Comparison of ENCODE assay signal across 1 cellular context in the genomic region with DNA sequence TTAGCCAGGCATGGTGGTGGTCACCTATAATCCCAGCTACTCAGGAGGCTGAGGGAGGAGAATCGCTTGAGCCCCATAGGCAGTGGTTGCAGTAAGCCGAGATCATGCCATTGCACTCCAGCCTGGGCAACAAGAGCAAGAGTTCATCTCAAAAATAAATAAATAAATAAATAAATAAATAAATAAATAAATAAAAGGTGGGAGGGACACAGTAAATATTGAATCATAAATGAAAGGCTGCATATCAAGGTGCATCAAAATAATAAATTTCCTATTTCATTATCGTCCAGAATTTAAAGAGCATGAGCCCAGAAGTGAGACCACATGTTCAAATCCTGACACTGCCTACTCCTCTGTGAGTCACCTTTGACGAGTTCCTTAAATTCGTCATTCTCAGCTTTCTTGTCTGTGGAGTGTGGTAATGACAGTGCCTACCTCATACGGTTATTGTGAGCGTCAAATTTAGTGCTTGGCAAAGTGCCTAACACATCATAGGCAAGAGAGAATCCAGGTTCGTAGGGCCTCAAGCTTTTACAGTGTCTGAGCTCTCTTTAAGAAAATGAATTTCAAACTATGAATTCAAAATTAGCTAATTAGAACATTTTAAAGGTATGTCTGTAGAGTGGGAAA.
TF ChIP-seq lines count a peak whose summit lies in the region.

No MANE protein-coding gene starts in this region.

TF ChIP-seq in WTC11, 78 proteins besides CTCF, POLR2A, EP300 and RAD21:
- TF ChIP-seq, protein P1, sequence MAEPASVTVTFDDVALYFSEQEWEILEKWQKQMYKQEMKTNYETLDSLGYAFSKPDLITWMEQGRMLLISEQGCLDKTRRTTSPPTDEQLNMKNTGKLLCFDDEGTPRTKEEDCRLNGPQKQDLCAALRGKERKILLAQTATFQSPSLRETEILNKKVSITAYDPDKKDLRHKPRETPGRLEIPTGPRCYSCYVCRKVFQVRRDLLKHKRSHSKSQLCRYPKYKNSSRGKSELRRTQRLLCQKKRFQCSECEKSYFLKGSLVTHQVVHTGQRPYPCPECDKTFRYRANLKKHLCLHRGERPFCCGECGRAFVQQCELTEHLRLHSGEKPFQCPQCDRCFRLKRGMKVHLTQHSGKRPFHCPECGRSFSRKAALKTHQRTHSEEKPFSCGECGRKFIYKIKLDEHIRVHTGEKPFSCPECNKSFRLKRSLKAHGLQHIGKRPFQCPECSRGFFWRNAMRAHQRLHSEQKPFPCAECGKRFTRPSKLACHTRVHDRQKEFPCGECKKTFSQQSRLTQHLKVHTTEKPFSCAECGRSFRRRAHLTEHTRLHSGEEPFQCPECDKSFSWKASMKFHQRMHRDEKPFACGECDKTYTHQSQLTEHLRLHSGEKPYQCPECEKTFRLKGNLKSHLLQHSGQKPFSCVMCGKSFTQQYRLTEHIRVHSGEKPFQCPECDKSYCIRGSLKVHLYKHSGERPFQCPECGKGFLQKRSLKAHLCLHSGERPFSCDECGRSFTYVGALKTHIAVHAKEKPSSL (CRISPR knock-in tag; conservative IDR thresholded peaks at IDR 0.05): no peak
- no peak for TF ChIP-seq E2F1 (CRISPR knock-in tag; IDR thresholded peaks at IDR 0.05)
- no peak for TF ChIP-seq TCF7 (CRISPR knock-in tag; IDR thresholded peaks at IDR 0.05; ENCODE audit: low read depth)
- TF ChIP-seq ZBTB21 (CRISPR knock-in tag; IDR thresholded peaks at IDR 0.05; ENCODE audit: borderline replicate concordance): no peak
- TF ChIP-seq, protein P2, sequence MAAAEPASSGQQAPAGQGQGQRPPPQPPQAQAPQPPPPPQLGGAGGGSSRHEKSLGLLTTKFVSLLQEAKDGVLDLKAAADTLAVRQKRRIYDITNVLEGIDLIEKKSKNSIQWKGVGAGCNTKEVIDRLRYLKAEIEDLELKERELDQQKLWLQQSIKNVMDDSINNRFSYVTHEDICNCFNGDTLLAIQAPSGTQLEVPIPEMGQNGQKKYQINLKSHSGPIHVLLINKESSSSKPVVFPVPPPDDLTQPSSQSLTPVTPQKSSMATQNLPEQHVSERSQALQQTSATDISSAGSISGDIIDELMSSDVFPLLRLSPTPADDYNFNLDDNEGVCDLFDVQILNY (CRISPR knock-in tag; IDR thresholded peaks at IDR 0.05): no peak
- TF ChIP-seq MXD4 (CRISPR knock-in tag; IDR thresholded peaks at IDR 0.05; ENCODE audit: borderline replicate concordance): no peak
- TF ChIP-seq FOXJ3 (CRISPR knock-in tag; IDR thresholded peaks at IDR 0.05; ENCODE audit: borderline replicate concordance): no peak
- TF ChIP-seq CDX4 (CRISPR knock-in tag; IDR thresholded peaks at IDR 0.05; ENCODE audit: borderline replicate concordance): no peak
- TF ChIP-seq, protein P3, sequence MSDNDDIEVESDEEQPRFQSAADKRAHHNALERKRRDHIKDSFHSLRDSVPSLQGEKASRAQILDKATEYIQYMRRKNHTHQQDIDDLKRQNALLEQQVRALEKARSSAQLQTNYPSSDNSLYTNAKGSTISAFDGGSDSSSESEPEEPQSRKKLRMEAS (CRISPR knock-in tag; IDR thresholded peaks at IDR 0.05): no peak
- no peak for TF ChIP-seq SMAD3 (CRISPR knock-in tag; IDR thresholded peaks at IDR 0.05; ENCODE audit: borderline replicate concordance)
- no peak for TF ChIP-seq ZNF121 (CRISPR knock-in tag; IDR thresholded peaks at IDR 0.05)
- TF ChIP-seq, protein P4, sequence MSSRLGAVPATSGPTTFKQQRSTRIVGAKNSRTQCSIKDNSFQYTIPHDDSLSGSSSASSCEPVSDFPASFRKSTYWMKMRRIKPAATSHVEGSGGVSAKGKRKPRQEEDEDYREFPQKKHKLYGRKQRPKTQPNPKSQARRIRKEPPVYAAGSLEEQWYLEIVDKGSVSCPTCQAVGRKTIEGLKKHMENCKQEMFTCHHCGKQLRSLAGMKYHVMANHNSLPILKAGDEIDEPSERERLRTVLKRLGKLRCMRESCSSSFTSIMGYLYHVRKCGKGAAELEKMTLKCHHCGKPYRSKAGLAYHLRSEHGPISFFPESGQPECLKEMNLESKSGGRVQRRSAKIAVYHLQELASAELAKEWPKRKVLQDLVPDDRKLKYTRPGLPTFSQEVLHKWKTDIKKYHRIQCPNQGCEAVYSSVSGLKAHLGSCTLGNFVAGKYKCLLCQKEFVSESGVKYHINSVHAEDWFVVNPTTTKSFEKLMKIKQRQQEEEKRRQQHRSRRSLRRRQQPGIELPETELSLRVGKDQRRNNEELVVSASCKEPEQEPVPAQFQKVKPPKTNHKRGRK (CRISPR knock-in tag; IDR thresholded peaks at IDR 0.05; ENCODE audit: borderline replicate concordance): no peak
- no peak for TF ChIP-seq ETV6 (CRISPR knock-in tag; IDR thresholded peaks at IDR 0.05)
- TF ChIP-seq SMAD4 (CRISPR knock-in tag; IDR thresholded peaks at IDR 0.05): no peak
